Comparison of ENCODE assay signal across 16 cellular contexts in the genomic region with DNA sequence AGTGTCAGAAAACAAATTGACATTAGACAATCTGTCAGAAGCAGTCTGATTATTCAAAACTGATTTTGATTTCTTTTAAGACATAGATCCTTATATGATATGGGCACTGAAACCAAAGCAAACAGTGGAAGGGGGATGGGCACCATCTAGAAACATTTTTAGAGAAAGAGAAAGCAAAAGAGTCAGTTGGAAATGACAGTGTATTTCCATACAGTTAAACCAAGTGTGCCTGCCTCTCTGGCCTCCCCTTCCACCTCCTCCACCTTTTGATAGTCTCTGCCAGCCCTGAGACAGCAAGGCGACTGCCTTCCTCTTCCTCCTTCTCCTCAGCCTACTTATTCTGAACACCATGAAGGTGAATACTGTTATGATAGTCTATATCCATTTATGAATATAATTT.
"Had no signal": no experiment of that assay in that cellular context is flagged by ENCODE, and none has a peak within 500 bp of the region (broad histone marks: within the 10 kb centered on the region; RNA-seq: fewer than 3 reads in every experiment).

No MANE protein-coding gene starts in this region.

- H3K27ac ChIP-seq: coronary artery, esophagus muscularis mucosa, thyroid gland had no signal

- H3K4me1 ChIP-seq: esophagus muscularis mucosa, thyroid gland had no signal

- H3K27ac Mint-ChIP-seq: activated CD4-positive, alpha-beta memory T cell treated with anti-CD3 and anti-CD28 coated beads for 36 hours; activated naive CD4-positive, alpha-beta T cell treated with anti-CD3 and anti-CD28 coated beads for 36 hours; activated naive CD8-positive, alpha-beta T cell treated with anti-CD3 and anti-CD28 coated beads, Interleukin-2, amount 10 ng/mL, durations not matched to agents 7 days and 5 days; activated T-cell treated with anti-CD3 and anti-CD28 coated beads, Interleukin-2, amount 50 U/mL, for 72 hours; natural killer cell; progenitor cell of endocrine pancreas had no signal

- H3K9me3 ChIP-seq: esophagus muscularis mucosa, thyroid gland had no signal

- H3K27me3 ChIP-seq: esophagus muscularis mucosa, thyroid gland had no signal

- H3K4me1 Mint-ChIP-seq: activated naive CD8-positive, alpha-beta T cell treated with anti-CD3 and anti-CD28 coated beads, Interleukin-2, amount 10 ng/mL, durations not matched to agents 7 days and 5 days; natural killer cell had no signal

- H3K4me3 Mint-ChIP-seq: activated CD4-positive, alpha-beta memory T cell treated with anti-CD3 and anti-CD28 coated beads for 36 hours; activated naive CD4-positive, alpha-beta T cell treated with anti-CD3 and anti-CD28 coated beads for 36 hours; activated naive CD8-positive, alpha-beta T cell treated with anti-CD3 and anti-CD28 coated beads, Interleukin-2, amount 10 ng/mL, durations not matched to agents 7 days and 5 days; activated T-cell treated with anti-CD3 and anti-CD28 coated beads, Interleukin-2, amount 50 U/mL, for 72 hours; natural killer cell had no signal

- H3K27me3 Mint-ChIP-seq: activated CD4-positive, alpha-beta memory T cell treated with anti-CD3 and anti-CD28 coated beads for 36 hours; activated naive CD8-positive, alpha-beta T cell treated with anti-CD3 and anti-CD28 coated beads, Interleukin-2, amount 10 ng/mL, durations not matched to agents 7 days and 5 days; progenitor cell of endocrine pancreas had no signal

- DNase-seq: activated CD4-positive, alpha-beta memory T cell treated with anti-CD3 and anti-CD28 coated beads for 36 hours; activated CD4-positive, alpha-beta T cell treated with anti-CD3 and anti-CD28 coated beads for 48 hours; activated effector memory CD4-positive, alpha-beta T cell treated with Interleukin-2 at 50 U/mL for 16 hours; activated naive CD4-positive, alpha-beta T cell treated with anti-CD3 and anti-CD28 coated beads for 36 hours; activated naive CD8-positive, alpha-beta T cell treated with anti-CD3 and anti-CD28 coated beads, Interleukin-2, amount 10 ng/mL, durations not matched to agents 7 days and 5 days; activated T-cell treated with anti-CD3 and anti-CD28 coated beads, Interleukin-2, amount 50 U/mL, for 72 hours; amniotic stem cell; hippocampal formation; midbrain; natural killer cell; stimulated activated CD4-positive, alpha-beta T cell treated with anti-CD3 and anti-CD28 coated beads, Interleukin-4, amount 100 ng/mL, for 1 hour; stimulated activated naive CD4-positive, alpha-beta T cell; thyroid gland had no signal

- H3K4me3 ChIP-seq: coronary artery, esophagus muscularis mucosa, thyroid gland had no signal

- H3K36me3 Mint-ChIP-seq: activated CD4-positive, alpha-beta memory T cell treated with anti-CD3 and anti-CD28 coated beads for 36 hours; activated naive CD8-positive, alpha-beta T cell treated with anti-CD3 and anti-CD28 coated beads, Interleukin-2, amount 10 ng/mL, durations not matched to agents 7 days and 5 days had no signal

- ATAC-seq: activated T-cell treated with anti-CD3 and anti-CD28 coated beads, Interleukin-2, amount 50 U/mL, for 72 hours; natural killer cell had no signal

- H3K36me3 ChIP-seq: esophagus muscularis mucosa, thyroid gland had no signal
